8 cellular contexts compared by ENCODE assay signal in genomic region chr2:70552501-70553333, GRCh38. TPM values are rescaled to one million over a fixed set of nuclear protein-coding genes. Genes with fewer than 3 reads are reported as not detected.
DNase-seq lines count a peak whose midpoint lies in the region; ATAC-seq, FAIRE-seq and TF ChIP-seq lines count a peak whose summit lies in the region.

No MANE protein-coding gene starts in this region.

- no peaks in the 10 kb centered on the region for H3K4me1 ChIP-seq in GM23248 (ENCODE audit: insufficient read depth)

- H2AFZ ChIP-seq in GM23248: peak overlapping the region; percentile 86

- FAIRE-seq in urothelium cell line (lab: Jason Lieb, UNC): peak; percentile 17

- no peaks in the 10 kb centered on the region for H3K9me3 ChIP-seq in GM23248 (ENCODE audit: low read depth)

- 0 out of 2 replicates have a peak, but pooled peaks cover 9% of the 10 kb centered on the region for H3K27me3 ChIP-seq in GM23248 (replicated peaks; ENCODE audit: insufficient read depth)

- H3K79me2 ChIP-seq in GM23248 (ENCODE audit: insufficient read depth): no peaks in the 10 kb centered on the region

- 2 to 3% methylated on average over 45 of the region's 45 CpGs for WGBS in GM23248 (ENCODE audit: low coverage in 1 of 2, low lambda C conversion rate in 2 of 2, missing lambda C conversion rate in 2 of 2), 2 experiments

- peak overlapping the region; percentile 85 to 89 (median 88) for H3K4me3 Mint-ChIP-seq in brain
- peak overlapping the region; percentile 77 for H3K4me3 Mint-ChIP-seq in mesothelial cell of epicardium

- H3F3A ChIP-seq in GM23248 (ENCODE audit: insufficient read depth): 0 out of 2 replicates have a peak, but pooled peaks cover 7% of the 10 kb centered on the region

- in situ Hi-C loops in GM23248 (cut with MboI): no loop called here

- H3K9me3 Mint-ChIP-seq in brain (peaks cover 0 to 6% (median 3%) of the 10 kb centered on the region in 5 experiments), mesothelial cell of epicardium (no peaks in the 10 kb centered on the region)

- H3K9me2 ChIP-seq in GM23248 (ENCODE audit: insufficient read depth): no peaks in the 10 kb centered on the region

- no peak overlapping the region for H3K27ac ChIP-seq in GM23248

- no peak for ATAC-seq in GM21367 (IDR thresholded peaks at IDR 0.05; ENCODE audit: unreplicated experiment)

- no peaks in the 10 kb centered on the region for H3K36me3 ChIP-seq in GM23248 (ENCODE audit: low read depth)

- H3K4me1 Mint-ChIP-seq in brain (peaks cover 32% of the 10 kb centered on the region), mesothelial cell of epicardium (peaks cover 18% of the 10 kb centered on the region)

- peak overlapping the region; percentile 75 for H3K4me3 ChIP-seq in GM23248

- H3K27ac Mint-ChIP-seq in brain (peak overlapping the region in 2 of 5 experiments; percentile 56 to 87), mesothelial cell of epicardium (no peak overlapping the region)

- peak overlapping the region; percentile 72 for H3K4me2 ChIP-seq in GM23248 (ENCODE audit: unreplicated experiment)

- H4K20me1 ChIP-seq in GM23248 (ENCODE audit: insufficient read depth): no peaks in the 10 kb centered on the region

- TF ChIP-seq CTCF in brain (conservative IDR thresholded peaks at IDR 0.05): no peak
- TF ChIP-seq CTCF in mesothelial cell of epicardium (IDR thresholded peaks at IDR 0.05; ENCODE audit: unreplicated experiment): no peak

- DNase-seq in GM23248 (peak; percentile 45), NCI-H526 (lab: John Stamatoyannopoulos, UW) (peak; percentile 57 to 78), mesothelial cell of epicardium (ENCODE audit: low spot score in 2 of 2, unreplicated experiment in 2 of 2) (no peak), urothelium cell line (ENCODE audit: low spot score) (no peak), NCI-H774 (lab: John Stamatoyannopoulos, UW) (no peak), OCI-M1 (lab: John Stamatoyannopoulos, UW) (no peak)

- peak overlapping the region; percentile 52 for H3K9ac ChIP-seq in GM23248

- H3K36me3 Mint-ChIP-seq in brain: no peaks in the 10 kb centered on the region
- no peaks in the 10 kb centered on the region for H3K36me3 Mint-ChIP-seq in mesothelial cell of epicardium

- peaks cover 78% of the 10 kb centered on the region for H3K27me3 Mint-ChIP-seq in brain
- peaks cover 82% of the 10 kb centered on the region for H3K27me3 Mint-ChIP-seq in mesothelial cell of epicardium (ENCODE audit: low read depth)

RNA-seq across cellular contexts. Expression of gene TGFA, which starts 0.9 kb away (rescaled TPM):
- 14.8 and 17.3 TPM in 2 replicates for total RNA-seq in GM23248 (2014; rRNA removed; shearing (Covaris generic))
- polyA plus RNA-seq in GM23248 (2016; fragmentation: Nextera tagmentation; extraction: Ambion mirVana) (9.2 and 9.7 TPM in 2 replicates), brain (ENCODE audit: insufficient read depth, low read depth, low replicate concordance) (5.3 TPM)
- 0.77 to 0.96 TPM (median 0.78 TPM) in 3 replicates for total RNA-seq in mesothelial cell of epicardium

Comparison
In these comparisons a context has a peak if more than half of its experiments do, and no peak if none do; other contexts are left out.
1. DNase-seq: peak in GM23248 (single experiment) and NCI-H526 (2 of 2); none in mesothelial cell of epicardium (0 of 2), urothelium cell line (single experiment), NCI-H774 (single experiment) and OCI-M1 (single experiment).